Comparison of ENCODE assay signal across 8 cellular contexts in genomic region chr10:45001382-45002148, GRCh38. TPM values are rescaled to one million over a fixed set of nuclear protein-coding genes. Genes with fewer than 3 reads are reported as not detected.
A peak's percentile ranks its signal among the peaks of the same experiment; 100 is the strongest.
DNase-seq lines count a peak whose midpoint lies in the region; ATAC-seq lines count a peak whose summit lies in the region.

No MANE protein-coding gene starts in this region.

- H3K4me3 Mint-ChIP-seq in effector memory CD8-positive, alpha-beta T cell, result peak overlapping the region; percentile 78 to 84

- DNase-seq in ACHN, result peak; percentile 56
- peak; percentile 73 for DNase-seq in NCI-H2029 (lab: John Stamatoyannopoulos, UW)
- peak; percentile 42 to 44 for DNase-seq in activated CD4-positive, alpha-beta T cell treated with anti-CD3 and anti-CD28 coated beads, Interleukin-2, amount 50 U/mL, for 4 hours
- peak; percentile 42 to 57 (median 43) for DNase-seq in effector memory CD8-positive, alpha-beta T cell
- peak; percentile 90 for DNase-seq in mesenteric fat pad (ENCODE audit: low spot score)
- DNase-seq in stimulated activated CD8-positive, alpha-beta memory T cell treated with anti-CD3 and anti-CD28 coated beads, Interleukin-7, amount 100 ng/mL, for 4 hours (ENCODE audit: low read depth in 2 of 2), result peak; percentile 19 to 21

- no peaks in the 10 kb centered on the region for H3K27me3 Mint-ChIP-seq in effector memory CD8-positive, alpha-beta T cell

- no peaks in the 10 kb centered on the region for H3K9me3 Mint-ChIP-seq in effector memory CD8-positive, alpha-beta T cell

- H3K27ac Mint-ChIP-seq in effector memory CD8-positive, alpha-beta T cell, result peak overlapping the region; percentile 82 to 95

- peak; percentile 78 for ATAC-seq in GM18502 (IDR thresholded peaks at IDR 0.05; ENCODE audit: poor library complexity, unreplicated experiment)
- ATAC-seq in HG02884 (IDR thresholded peaks at IDR 0.05; ENCODE audit: unreplicated experiment), result peak; percentile 75
- peak; percentile 69 for ATAC-seq in effector memory CD8-positive, alpha-beta T cell (replicated peaks)

- H3K4me1 Mint-ChIP-seq in effector memory CD8-positive, alpha-beta T cell (ENCODE audit: low read depth in 2 of 2), result peaks cover 21 to 33% of the 10 kb centered on the region in 2 donors

- H3K36me3 Mint-ChIP-seq in effector memory CD8-positive, alpha-beta T cell (ENCODE audit: insufficient read depth), result peaks cover 32% of the 10 kb centered on the region

- in situ Hi-C loops in ACHN (cut with HindIII; ENCODE audit: low pct_ligation_motif_present, low pct_unique_long_range_greater_than_20kb, low sequenced_read_pairs), result no loop called here

RNA-seq across cellular contexts. Expression of gene ZNF22, which starts 0.8 kb away (rescaled TPM):
- 50.3 TPM for total RNA-seq in mesenteric fat pad

RNA-seq across cellular contexts. Expression of gene DEPP1, which starts 23.0 kb away (rescaled TPM):
- total RNA-seq in mesenteric fat pad, result 566 TPM

RNA-seq across cellular contexts. Expression of gene RASSF4, which starts 42.0 kb away (rescaled TPM):
- total RNA-seq in mesenteric fat pad, result 122 TPM

Comparison
In these comparisons a context has a peak if more than half of its experiments do, and no peak if none do; other contexts are left out.
1. Peak in every context shown above with its lines: DNase-seq and ATAC-seq.
2. DNase-seq: peak in every context shown above with its lines; median percentile 90 in mesenteric fat pad; 73 in NCI-H2029; 56 in ACHN; 43 in activated CD4-positive, alpha-beta T cell treated with anti-CD3 and anti-CD28 coated beads, Interleukin-2, amount 50 U/mL, for 4 hours; 43 in effector memory CD8-positive, alpha-beta T cell; 20 in stimulated activated CD8-positive, alpha-beta memory T cell treated with anti-CD3 and anti-CD28 coated beads, Interleukin-7, amount 100 ng/mL, for 4 hours.